In the genomic region with DNA sequence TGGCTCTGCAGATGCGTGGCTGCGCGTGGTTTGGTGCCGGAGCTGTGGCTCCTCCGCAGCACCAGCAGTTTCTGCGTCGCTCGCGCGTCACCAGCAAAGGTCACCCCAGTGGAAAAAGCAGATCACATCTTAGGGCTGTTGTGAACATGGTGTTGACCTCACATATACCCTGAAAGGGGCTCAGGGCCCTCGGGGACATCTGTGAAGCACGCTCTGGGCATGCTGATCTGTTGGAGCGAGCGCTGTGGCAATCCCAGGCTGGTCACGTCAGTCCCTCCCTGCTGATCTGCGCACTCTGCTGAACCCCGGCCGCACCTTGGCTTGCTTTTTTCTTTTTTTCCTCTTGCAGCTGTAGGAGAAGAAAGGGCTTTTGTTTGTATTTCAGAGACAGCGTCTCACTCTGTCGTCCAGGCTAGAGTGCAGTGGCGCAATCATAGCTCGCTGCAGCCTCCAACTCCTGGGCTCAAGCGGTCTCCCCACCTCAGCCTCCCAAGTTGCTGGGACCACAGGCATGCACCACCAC, we compare ENCODE assay signal across 1 cellular context.
TF ChIP-seq lines count a peak whose summit lies in the region.

No MANE protein-coding gene starts in this region.

TF ChIP-seq in HepG2, 621 proteins besides CTCF, POLR2A, EP300 and RAD21 (continued from another document and continues in another):
- TF ChIP-seq, protein P1, sequence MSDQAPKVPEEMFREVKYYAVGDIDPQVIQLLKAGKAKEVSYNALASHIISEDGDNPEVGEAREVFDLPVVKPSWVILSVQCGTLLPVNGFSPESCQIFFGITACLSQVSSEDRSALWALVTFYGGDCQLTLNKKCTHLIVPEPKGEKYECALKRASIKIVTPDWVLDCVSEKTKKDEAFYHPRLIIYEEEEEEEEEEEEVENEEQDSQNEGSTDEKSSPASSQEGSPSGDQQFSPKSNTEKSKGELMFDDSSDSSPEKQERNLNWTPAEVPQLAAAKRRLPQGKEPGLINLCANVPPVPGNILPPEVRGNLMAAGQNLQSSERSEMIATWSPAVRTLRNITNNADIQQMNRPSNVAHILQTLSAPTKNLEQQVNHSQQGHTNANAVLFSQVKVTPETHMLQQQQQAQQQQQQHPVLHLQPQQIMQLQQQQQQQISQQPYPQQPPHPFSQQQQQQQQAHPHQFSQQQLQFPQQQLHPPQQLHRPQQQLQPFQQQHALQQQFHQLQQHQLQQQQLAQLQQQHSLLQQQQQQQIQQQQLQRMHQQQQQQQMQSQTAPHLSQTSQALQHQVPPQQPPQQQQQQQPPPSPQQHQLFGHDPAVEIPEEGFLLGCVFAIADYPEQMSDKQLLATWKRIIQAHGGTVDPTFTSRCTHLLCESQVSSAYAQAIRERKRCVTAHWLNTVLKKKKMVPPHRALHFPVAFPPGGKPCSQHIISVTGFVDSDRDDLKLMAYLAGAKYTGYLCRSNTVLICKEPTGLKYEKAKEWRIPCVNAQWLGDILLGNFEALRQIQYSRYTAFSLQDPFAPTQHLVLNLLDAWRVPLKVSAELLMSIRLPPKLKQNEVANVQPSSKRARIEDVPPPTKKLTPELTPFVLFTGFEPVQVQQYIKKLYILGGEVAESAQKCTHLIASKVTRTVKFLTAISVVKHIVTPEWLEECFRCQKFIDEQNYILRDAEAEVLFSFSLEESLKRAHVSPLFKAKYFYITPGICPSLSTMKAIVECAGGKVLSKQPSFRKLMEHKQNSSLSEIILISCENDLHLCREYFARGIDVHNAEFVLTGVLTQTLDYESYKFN (CRISPR knock-in tag; conservative IDR thresholded peaks at IDR 0.05) = peak; percentile 78
- TF ChIP-seq ZSCAN30 (CRISPR knock-in tag; IDR thresholded peaks at IDR 0.05) = no peak
- TF ChIP-seq ZNF644 (CRISPR knock-in tag; IDR thresholded peaks at IDR 0.05; ENCODE audit: low read depth) = 0 out of 2 replicates have a peak, but pooled peaks have one; percentile 9
- TF ChIP-seq, protein P2, sequence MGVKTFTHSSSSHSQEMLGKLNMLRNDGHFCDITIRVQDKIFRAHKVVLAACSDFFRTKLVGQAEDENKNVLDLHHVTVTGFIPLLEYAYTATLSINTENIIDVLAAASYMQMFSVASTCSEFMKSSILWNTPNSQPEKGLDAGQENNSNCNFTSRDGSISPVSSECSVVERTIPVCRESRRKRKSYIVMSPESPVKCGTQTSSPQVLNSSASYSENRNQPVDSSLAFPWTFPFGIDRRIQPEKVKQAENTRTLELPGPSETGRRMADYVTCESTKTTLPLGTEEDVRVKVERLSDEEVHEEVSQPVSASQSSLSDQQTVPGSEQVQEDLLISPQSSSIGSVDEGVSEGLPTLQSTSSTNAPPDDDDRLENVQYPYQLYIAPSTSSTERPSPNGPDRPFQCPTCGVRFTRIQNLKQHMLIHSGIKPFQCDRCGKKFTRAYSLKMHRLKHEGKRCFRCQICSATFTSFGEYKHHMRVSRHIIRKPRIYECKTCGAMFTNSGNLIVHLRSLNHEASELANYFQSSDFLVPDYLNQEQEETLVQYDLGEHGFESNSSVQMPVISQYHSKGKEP (CRISPR knock-in tag; IDR thresholded peaks at IDR 0.05) = no peak
- TF ChIP-seq, protein P3, sequence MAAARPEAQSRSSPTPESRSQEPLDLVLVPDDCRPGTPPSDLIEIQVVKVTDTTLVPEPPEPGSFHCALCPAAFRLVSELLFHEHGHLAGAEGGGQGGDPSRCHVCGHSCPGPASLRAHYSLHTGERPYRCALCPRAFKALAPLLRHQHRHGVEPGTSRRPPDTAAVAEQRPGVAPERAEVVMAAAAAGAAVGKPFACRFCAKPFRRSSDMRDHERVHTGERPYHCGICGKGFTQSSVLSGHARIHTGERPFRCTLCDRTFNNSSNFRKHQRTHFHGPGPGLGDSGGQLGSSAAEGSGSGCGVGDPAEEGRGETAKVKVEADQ (CRISPR knock-in tag; IDR thresholded peaks at IDR 0.05; ENCODE audit: borderline replicate concordance) = no peak
- TF ChIP-seq ZNF431 (CRISPR knock-in tag; IDR thresholded peaks at IDR 0.05; ENCODE audit: borderline replicate concordance, low read depth) = peak; percentile 41; the same call in 1 of the 2 replicates
- TF ChIP-seq ARNTL (CRISPR knock-in tag; IDR thresholded peaks at IDR 0.05) = no peak
- TF ChIP-seq ZC3H13 (CRISPR knock-in tag; IDR thresholded peaks at IDR 0.05) = no peak
- TF ChIP-seq ZNF672 (CRISPR knock-in tag; IDR thresholded peaks at IDR 0.05) = no peak
- TF ChIP-seq, protein P4, sequence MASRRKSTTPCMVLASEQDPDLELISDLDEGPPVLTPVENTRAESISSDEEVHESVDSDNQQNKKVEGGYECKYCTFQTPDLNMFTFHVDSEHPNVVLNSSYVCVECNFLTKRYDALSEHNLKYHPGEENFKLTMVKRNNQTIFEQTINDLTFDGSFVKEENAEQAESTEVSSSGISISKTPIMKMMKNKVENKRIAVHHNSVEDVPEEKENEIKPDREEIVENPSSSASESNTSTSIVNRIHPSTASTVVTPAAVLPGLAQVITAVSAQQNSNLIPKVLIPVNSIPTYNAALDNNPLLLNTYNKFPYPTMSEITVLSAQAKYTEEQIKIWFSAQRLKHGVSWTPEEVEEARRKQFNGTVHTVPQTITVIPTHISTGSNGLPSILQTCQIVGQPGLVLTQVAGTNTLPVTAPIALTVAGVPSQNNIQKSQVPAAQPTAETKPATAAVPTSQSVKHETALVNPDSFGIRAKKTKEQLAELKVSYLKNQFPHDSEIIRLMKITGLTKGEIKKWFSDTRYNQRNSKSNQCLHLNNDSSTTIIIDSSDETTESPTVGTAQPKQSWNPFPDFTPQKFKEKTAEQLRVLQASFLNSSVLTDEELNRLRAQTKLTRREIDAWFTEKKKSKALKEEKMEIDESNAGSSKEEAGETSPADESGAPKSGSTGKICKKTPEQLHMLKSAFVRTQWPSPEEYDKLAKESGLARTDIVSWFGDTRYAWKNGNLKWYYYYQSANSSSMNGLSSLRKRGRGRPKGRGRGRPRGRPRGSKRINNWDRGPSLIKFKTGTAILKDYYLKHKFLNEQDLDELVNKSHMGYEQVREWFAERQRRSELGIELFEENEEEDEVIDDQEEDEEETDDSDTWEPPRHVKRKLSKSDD (CRISPR knock-in tag; IDR thresholded peaks at IDR 0.05; ENCODE audit: low read depth) = no peak; the same call in 1 of the 2 replicates
- no peak for TF ChIP-seq ZNF780A (CRISPR knock-in tag; IDR thresholded peaks at IDR 0.05)
- TF ChIP-seq MAFG (CRISPR knock-in tag; IDR thresholded peaks at IDR 0.05) = no peak
- TF ChIP-seq ZMYM4 (CRISPR knock-in tag; IDR thresholded peaks at IDR 0.05) = peak; percentile 51; the same call in 1 of the 2 replicates
- peak; percentile 38; the same call in 1 of the 2 replicates for TF ChIP-seq THAP11 (CRISPR knock-in tag; IDR thresholded peaks at IDR 0.05)
- no peak for TF ChIP-seq SIX4 (CRISPR knock-in tag; IDR thresholded peaks at IDR 0.05)
- TF ChIP-seq NFE2 (CRISPR knock-in tag; IDR thresholded peaks at IDR 0.05) = no peak
- TF ChIP-seq KMT2A (CRISPR knock-in tag; IDR thresholded peaks at IDR 0.05) = peak; percentile 75; the same call in 1 of the 2 replicates
- peak; percentile 57; the same call in 1 of the 2 replicates for TF ChIP-seq ZNF768 (CRISPR knock-in tag; IDR thresholded peaks at IDR 0.05)
- TF ChIP-seq HNRNPUL1 (IDR thresholded peaks at IDR 0.05; ENCODE audit: low read depth, low read length) = no peak
- TF ChIP-seq, protein P5, sequence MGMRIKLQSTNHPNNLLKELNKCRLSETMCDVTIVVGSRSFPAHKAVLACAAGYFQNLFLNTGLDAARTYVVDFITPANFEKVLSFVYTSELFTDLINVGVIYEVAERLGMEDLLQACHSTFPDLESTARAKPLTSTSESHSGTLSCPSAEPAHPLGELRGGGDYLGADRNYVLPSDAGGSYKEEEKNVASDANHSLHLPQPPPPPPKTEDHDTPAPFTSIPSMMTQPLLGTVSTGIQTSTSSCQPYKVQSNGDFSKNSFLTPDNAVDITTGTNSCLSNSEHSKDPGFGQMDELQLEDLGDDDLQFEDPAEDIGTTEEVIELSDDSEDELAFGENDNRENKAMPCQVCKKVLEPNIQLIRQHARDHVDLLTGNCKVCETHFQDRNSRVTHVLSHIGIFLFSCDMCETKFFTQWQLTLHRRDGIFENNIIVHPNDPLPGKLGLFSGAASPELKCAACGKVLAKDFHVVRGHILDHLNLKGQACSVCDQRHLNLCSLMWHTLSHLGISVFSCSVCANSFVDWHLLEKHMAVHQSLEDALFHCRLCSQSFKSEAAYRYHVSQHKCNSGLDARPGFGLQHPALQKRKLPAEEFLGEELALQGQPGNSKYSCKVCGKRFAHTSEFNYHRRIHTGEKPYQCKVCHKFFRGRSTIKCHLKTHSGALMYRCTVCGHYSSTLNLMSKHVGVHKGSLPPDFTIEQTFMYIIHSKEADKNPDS (CRISPR knock-in tag; IDR thresholded peaks at IDR 0.05) = no peak
- TF ChIP-seq, protein P6, sequence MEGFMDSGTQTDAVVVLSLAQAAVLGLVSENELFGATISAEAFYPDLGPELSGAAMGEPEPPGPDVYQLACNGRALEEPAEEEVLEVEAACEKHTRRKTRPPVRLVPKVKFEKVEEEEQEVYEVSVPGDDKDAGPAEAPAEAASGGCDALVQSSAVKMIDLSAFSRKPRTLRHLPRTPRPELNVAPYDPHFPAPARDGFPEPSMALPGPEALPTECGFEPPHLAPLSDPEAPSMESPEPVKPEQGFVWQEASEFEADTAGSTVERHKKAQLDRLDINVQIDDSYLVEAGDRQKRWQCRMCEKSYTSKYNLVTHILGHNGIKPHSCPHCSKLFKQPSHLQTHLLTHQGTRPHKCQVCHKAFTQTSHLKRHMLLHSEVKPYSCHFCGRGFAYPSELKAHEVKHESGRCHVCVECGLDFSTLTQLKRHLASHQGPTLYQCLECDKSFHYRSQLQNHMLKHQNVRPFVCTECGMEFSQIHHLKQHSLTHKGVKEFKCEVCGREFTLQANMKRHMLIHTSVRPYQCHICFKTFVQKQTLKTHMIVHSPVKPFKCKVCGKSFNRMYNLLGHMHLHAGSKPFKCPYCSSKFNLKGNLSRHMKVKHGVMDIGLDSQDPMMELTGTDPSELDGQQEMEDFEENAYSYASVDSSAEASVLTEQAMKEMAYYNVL (CRISPR knock-in tag; IDR thresholded peaks at IDR 0.05; ENCODE audit: borderline replicate concordance) = peak; percentile 90
- TF ChIP-seq, protein P7, sequence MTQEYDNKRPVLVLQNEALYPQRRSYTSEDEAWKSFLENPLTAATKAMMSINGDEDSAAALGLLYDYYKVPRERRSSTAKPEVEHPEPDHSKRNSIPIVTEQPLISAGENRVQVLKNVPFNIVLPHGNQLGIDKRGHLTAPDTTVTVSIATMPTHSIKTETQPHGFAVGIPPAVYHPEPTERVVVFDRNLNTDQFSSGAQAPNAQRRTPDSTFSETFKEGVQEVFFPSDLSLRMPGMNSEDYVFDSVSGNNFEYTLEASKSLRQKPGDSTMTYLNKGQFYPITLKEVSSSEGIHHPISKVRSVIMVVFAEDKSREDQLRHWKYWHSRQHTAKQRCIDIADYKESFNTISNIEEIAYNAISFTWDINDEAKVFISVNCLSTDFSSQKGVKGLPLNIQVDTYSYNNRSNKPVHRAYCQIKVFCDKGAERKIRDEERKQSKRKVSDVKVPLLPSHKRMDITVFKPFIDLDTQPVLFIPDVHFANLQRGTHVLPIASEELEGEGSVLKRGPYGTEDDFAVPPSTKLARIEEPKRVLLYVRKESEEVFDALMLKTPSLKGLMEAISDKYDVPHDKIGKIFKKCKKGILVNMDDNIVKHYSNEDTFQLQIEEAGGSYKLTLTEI (CRISPR knock-in tag; conservative IDR thresholded peaks at IDR 0.05) = no peak
- no peak for TF ChIP-seq ZNF619 (CRISPR knock-in tag; IDR thresholded peaks at IDR 0.05)
- TF ChIP-seq HOXA3 (CRISPR knock-in tag; IDR thresholded peaks at IDR 0.05) = peak; percentile 89
- TF ChIP-seq MEF2D (CRISPR knock-in tag; IDR thresholded peaks at IDR 0.05) = no peak
- no peak; the same call in 1 of the 2 replicates for TF ChIP-seq MIER3 (CRISPR knock-in tag; IDR thresholded peaks at IDR 0.05; ENCODE audit: borderline replicate concordance)
- no peak for TF ChIP-seq IKZF1 (IDR thresholded peaks at IDR 0.05)
- TF ChIP-seq HMGA1 (CRISPR knock-in tag; conservative IDR thresholded peaks at IDR 0.05) = no peak
- TF ChIP-seq, protein P8, sequence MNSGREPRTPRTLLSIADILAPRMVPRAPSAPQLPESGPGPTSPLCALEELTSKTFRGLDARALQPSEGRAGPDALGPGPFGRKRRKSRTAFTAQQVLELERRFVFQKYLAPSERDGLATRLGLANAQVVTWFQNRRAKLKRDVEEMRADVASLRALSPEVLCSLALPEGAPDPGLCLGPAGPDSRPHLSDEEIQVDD (CRISPR knock-in tag; IDR thresholded peaks at IDR 0.05; ENCODE audit: borderline replicate concordance) = no peak
- peak; percentile 94 for TF ChIP-seq CEBPB (IDR thresholded peaks at IDR 0.05; ENCODE audit: borderline replicate concordance, low read depth, low read length)
- TF ChIP-seq, protein P9, sequence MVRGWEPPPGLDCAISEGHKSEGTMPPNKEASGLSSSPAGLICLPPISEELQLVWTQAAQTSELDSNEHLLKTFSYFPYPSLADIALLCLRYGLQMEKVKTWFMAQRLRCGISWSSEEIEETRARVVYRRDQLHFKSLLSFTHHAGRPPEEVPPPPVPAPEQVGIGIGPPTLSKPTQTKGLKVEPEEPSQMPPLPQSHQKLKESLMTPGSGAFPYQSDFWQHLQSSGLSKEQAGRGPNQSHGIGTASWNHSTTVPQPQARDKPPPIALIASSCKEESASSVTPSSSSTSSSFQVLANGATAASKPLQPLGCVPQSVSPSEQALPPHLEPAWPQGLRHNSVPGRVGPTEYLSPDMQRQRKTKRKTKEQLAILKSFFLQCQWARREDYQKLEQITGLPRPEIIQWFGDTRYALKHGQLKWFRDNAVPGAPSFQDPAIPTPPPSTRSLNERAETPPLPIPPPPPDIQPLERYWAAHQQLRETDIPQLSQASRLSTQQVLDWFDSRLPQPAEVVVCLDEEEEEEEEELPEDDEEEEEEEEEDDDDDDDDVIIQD (CRISPR knock-in tag; IDR thresholded peaks at IDR 0.05; ENCODE audit: low read depth) = no peak
- TF ChIP-seq ZNF10 (CRISPR knock-in tag; IDR thresholded peaks at IDR 0.05; ENCODE audit: borderline replicate concordance, low read depth) = no peak
- TF ChIP-seq SOX6 (IDR thresholded peaks at IDR 0.05) = no peak
- peak; percentile 89 for TF ChIP-seq SOX6 (CRISPR knock-in tag; IDR thresholded peaks at IDR 0.05)
- no peak for TF ChIP-seq ZNF761 (CRISPR knock-in tag; conservative IDR thresholded peaks at IDR 0.05)
- no peak for TF ChIP-seq NKX3-1 (CRISPR knock-in tag; IDR thresholded peaks at IDR 0.05)
